Comparison of ENCODE assay signal across 8 cellular contexts in genomic region chr12:131896811-131897270, GRCh38. TPM values are rescaled to one million over a fixed set of nuclear protein-coding genes. Genes with fewer than 3 reads are reported as not detected.
DNase-seq lines count a peak whose midpoint lies in the region; TF ChIP-seq lines count a peak whose summit lies in the region.

No MANE protein-coding gene starts in this region.

- CTCF ChIA-PET in PC-9 (lab: Charles Lee), result interaction anchor here (0.7 kb wide), 1 partner anchor 27 kb away, joined by 3 read pairs; no protein-coding TSS in a partner anchor

- intact Hi-C loops in PC-9 (cut with micrococcal nuclease; ENCODE audit: unreplicated experiment), result loop anchor here (1.0 to 2.0 kb wide), 4 partner anchors 16 to 52 kb away; partner anchors contain the start of gene EP400

- H3K4me2 ChIP-seq in BLaER1, result peak overlapping the region; percentile 99
- peak overlapping the region; percentile 92 for H3K4me2 ChIP-seq in PC-9
- H3K4me2 ChIP-seq in neural cell (ENCODE audit: low read length), result no peak overlapping the region

- TF ChIP-seq CTCF in PC-9 (conservative IDR thresholded peaks at IDR 0.05), result no peak
- no peak for TF ChIP-seq CTCF in neural cell (IDR thresholded peaks at IDR 0.05; ENCODE audit: poor library complexity, severe bottlenecking)
- TF ChIP-seq CTCF in BE2C (IDR thresholded peaks at IDR 0.05; ENCODE audit: low read depth, low read length), result no peak

- H2AFZ ChIP-seq in PC-9, result no peak overlapping the region
- H2AFZ ChIP-seq in neural cell (ENCODE audit: low read depth, low read length), result no peak overlapping the region

- H3K79me2 ChIP-seq in PC-9 (ENCODE audit: low read depth) (peaks cover 33% of the 10 kb centered on the region), neural cell (replicated peaks; ENCODE audit: insufficient read depth, low read length) (peaks cover 55% of the 10 kb centered on the region)

- H3K4me1 ChIP-seq in BLaER1 (peaks cover 61% of the 10 kb centered on the region), PC-9 (replicated peaks; ENCODE audit: insufficient read depth) (peaks cover 15% of the 10 kb centered on the region), BE2C (no peaks in the 10 kb centered on the region)

- BruUV-seq in PC-9 (replicated peaks; lab: Mats Ljungman, UMichigan), result no TSS peak

- no peaks in the 10 kb centered on the region for H3K9me2 ChIP-seq in PC-9 (ENCODE audit: insufficient read depth)
- no peaks in the 10 kb centered on the region for H3K9me2 ChIP-seq in neural cell (ENCODE audit: insufficient read depth, low read length)

- no peak for TF ChIP-seq EP300 in neural cell (conservative IDR thresholded peaks at IDR 0.05; ENCODE audit: poor library complexity, severe bottlenecking)

- POLR2A ChIA-PET in PC-9 (lab: Charles Lee; ENCODE audit: unreplicated experiment), result no interaction called here

- H3K9me3 ChIP-seq in BLaER1, result no peaks in the 10 kb centered on the region
- H3K9me3 ChIP-seq in PC-9 (ENCODE audit: insufficient read depth, low read depth), result no peaks in the 10 kb centered on the region
- no peaks in the 10 kb centered on the region for H3K9me3 ChIP-seq in neural cell (ENCODE audit: low read length)
- no peaks in the 10 kb centered on the region for H3K9me3 ChIP-seq in BE2C

- H3K4me3 ChIP-seq in BLaER1 (peak overlapping the region; percentile 74), PC-9 (peak overlapping the region; percentile 94; the same call in 1 of the 2 replicates), neural cell (ENCODE audit: low read length) (peak overlapping the region; percentile 94), BE2C (ENCODE audit: low read depth, low read length) (no peak overlapping the region; the same call in 1 of the 2 replicates)

- H3K36me3 ChIP-seq in BLaER1 (peaks cover 29% of the 10 kb centered on the region), PC-9 (ENCODE audit: low read depth) (peaks cover 4% of the 10 kb centered on the region; the same call in 1 of the 2 replicates), neural cell (ENCODE audit: insufficient read depth, low read length) (no peaks in the 10 kb centered on the region), BE2C (no peaks in the 10 kb centered on the region)

- no peak for TF ChIP-seq RAD21 in neural cell (conservative IDR thresholded peaks at IDR 0.05)

- H3F3A ChIP-seq in PC-9 (ENCODE audit: insufficient read depth, low read depth) (peaks cover 22% of the 10 kb centered on the region; the same call in 1 of the 2 replicates), neural cell (ENCODE audit: insufficient read depth, low read length, poor library complexity, severe bottlenecking) (no peaks in the 10 kb centered on the region)

- no peaks in the 10 kb centered on the region for H3K27me3 ChIP-seq in BLaER1
- no peaks in the 10 kb centered on the region for H3K27me3 ChIP-seq in PC-9 (ENCODE audit: insufficient read depth, low read depth)
- H3K27me3 ChIP-seq in neural cell (ENCODE audit: insufficient read depth, low read depth, low read length), result no peaks in the 10 kb centered on the region
- H3K27me3 ChIP-seq in BE2C, result no peaks in the 10 kb centered on the region

- H3K27ac ChIP-seq in BLaER1 (peak overlapping the region; percentile 94), PC-9 (peak overlapping the region; percentile 86), epithelial cell of prostate (peak overlapping the region; percentile 74), neural cell (ENCODE audit: low read length) (no peak overlapping the region)

- H4K20me1 ChIP-seq in BLaER1 (peaks cover 67% of the 10 kb centered on the region), PC-9 (ENCODE audit: insufficient read depth) (peaks cover 16% of the 10 kb centered on the region), neural cell (ENCODE audit: insufficient read depth) (peaks cover 14% of the 10 kb centered on the region)

- H3K9ac ChIP-seq in BLaER1 (peak overlapping the region; percentile 93), neural cell (ENCODE audit: low read length) (peak overlapping the region; percentile 77)

- peak in 1 of 2 experiments; percentile 63 for DNase-seq in PC-9
- DNase-seq in epithelial cell of prostate (ENCODE audit: low read depth, low spot score), result no peak
- no peak for DNase-seq in NCI-H1436 (lab: John Stamatoyannopoulos, UW)
- no peak for DNase-seq in NCI-H1694 (lab: John Stamatoyannopoulos, UW)
- no peak for DNase-seq in BE2C
- DNase-seq in islet precursor cell, result no peak

TF ChIP-seq in neural cell, 6 proteins besides CTCF, POLR2A, EP300 and RAD21:
- TF ChIP-seq MXI1 (conservative IDR thresholded peaks at IDR 0.05; ENCODE audit: poor library complexity, severe bottlenecking), result no peak
- no peak for TF ChIP-seq SMC3 (conservative IDR thresholded peaks at IDR 0.05; ENCODE audit: poor library complexity)
- no peak for TF ChIP-seq POLR2AphosphoS5 (IDR thresholded peaks at IDR 0.05)
- TF ChIP-seq EZH2 (IDR thresholded peaks at IDR 0.05; ENCODE audit: borderline replicate concordance, insufficient read depth, low read length, poor library complexity, severe bottlenecking), result no peak
- no peak for TF ChIP-seq REST (IDR thresholded peaks at IDR 0.05; ENCODE audit: borderline replicate concordance)
- no peak for TF ChIP-seq TAF1 (IDR thresholded peaks at IDR 0.05; ENCODE audit: low read depth)

RNA-seq across cellular contexts. Expression of gene ULK1, which starts 2.4 kb away (rescaled TPM):
- 50.8 and 70.5 TPM in 2 replicates for total RNA-seq in PC-9 (2021)
- 19.0 and 27.9 TPM in 2 replicates for polyA plus RNA-seq in neural cell
- polyA minus RNA-seq in neural cell, result 19.3 and 20.7 TPM in 2 replicates
- 43.2 TPM for polyA plus RNA-seq in BE2C (2012; ENCODE audit: insufficient read depth, insufficient read length, low read depth)

RNA-seq across cellular contexts. Expression of gene PUS1, which starts 32.2 kb away (rescaled TPM):
- 36.4 and 37.0 TPM in 2 replicates for total RNA-seq in PC-9 (2021)
- 14.3 and 20.0 TPM in 2 replicates for polyA plus RNA-seq in neural cell
- polyA minus RNA-seq in neural cell, result 7.3 and 8.0 TPM in 2 replicates
- polyA plus RNA-seq in BE2C (2012; ENCODE audit: insufficient read depth, insufficient read length, low read depth), result 128 TPM

RNA-seq across cellular contexts. Expression of gene EP400, which starts 52.9 kb away (rescaled TPM):
- 45.0 and 50.3 TPM in 2 replicates for total RNA-seq in PC-9 (2021)
- 19.4 and 21.0 TPM in 2 replicates for polyA plus RNA-seq in neural cell
- polyA minus RNA-seq in neural cell, result 22.6 and 30.7 TPM in 2 replicates
- 50.5 TPM for polyA plus RNA-seq in BE2C (2012; ENCODE audit: insufficient read depth, insufficient read length, low read depth)
